26 cellular contexts compared by ENCODE assay signal in genomic region chrX:16832301-16832700, GRCh38. TPM values are rescaled to one million over a fixed set of nuclear protein-coding genes. Genes with fewer than 3 reads are reported as not detected.
A peak's percentile ranks its signal among the peaks of the same experiment; 100 is the strongest.
DNase-seq lines count a peak whose midpoint lies in the region; ATAC-seq, FAIRE-seq and TF ChIP-seq lines count a peak whose summit lies in the region.
"Had no signal": no experiment of that assay in that cellular context is flagged by ENCODE, and none has a peak within 500 bp of the region (broad histone marks: within the 10 kb centered on the region; RNA-seq: fewer than 3 reads in every experiment).

No MANE protein-coding gene starts in this region.

- H3K9ac ChIP-seq in SK-N-SH, result no peak overlapping the region
- H3K9ac ChIP-seq in endodermal cell (ENCODE audit: extremely low read depth, low read length, poor library complexity, severe bottlenecking), result no peak overlapping the region
- H3K9ac ChIP-seq: BLaER1 had no signal

- peak overlapping the region; percentile 27; the same call in 1 of the 2 replicates for H3K4me2 ChIP-seq in SK-N-SH
- H3K4me2 ChIP-seq: BLaER1, PC-9 had no signal

- no peak for TF ChIP-seq RAD21 in SK-N-SH (IDR thresholded peaks at IDR 0.05; ENCODE audit: low read length)

- H3K27me3 ChIP-seq in SK-N-SH (ENCODE audit: insufficient read depth) (no peaks in the 10 kb centered on the region), endodermal cell (ENCODE audit: control insufficient read depth, insufficient read depth, low read length, poor library complexity, severe bottlenecking) (no peaks in the 10 kb centered on the region)
- no peaks in the 10 kb centered on the region for H3K27me3 ChIP-seq in CD8-positive, alpha-beta memory T cell (ENCODE audit: insufficient read depth, low read length, poor library complexity, severe bottlenecking)
- H3K27me3 ChIP-seq: BLaER1, esophagus squamous epithelium, right lobe of liver had no signal

- no peaks in the 10 kb centered on the region for H3K4me1 Mint-ChIP-seq in activated T-cell treated with anti-CD3 and anti-CD28 coated beads, Interleukin-2, amount 50 U/mL, for 72 hours (ENCODE audit: low read depth)
- H3K4me1 Mint-ChIP-seq in endodermal cell (peaks cover 23% of the 10 kb centered on the region), progenitor cell of endocrine pancreas (ENCODE audit: low read depth) (peaks cover 13% of the 10 kb centered on the region)
- H3K4me1 Mint-ChIP-seq in CD8-positive, alpha-beta memory T cell, result peaks cover 0 to 1% (median 0%) of the 10 kb centered on the region in 3 donors
- H3K4me1 Mint-ChIP-seq: activated CD4-positive, alpha-beta T cell treated with anti-CD3 and anti-CD28 coated beads, Interleukin-2, amount 10 ng/mL, durations not matched to agents 24 days and 14 days had no signal

- no peaks in the 10 kb centered on the region for H3K79me2 ChIP-seq in SK-N-SH (ENCODE audit: insufficient read depth)

- H2AFZ ChIP-seq in SK-N-SH (ENCODE audit: low read depth), result no peak overlapping the region
- H2AFZ ChIP-seq: PC-9 had no signal

- peaks cover 10% of the 10 kb centered on the region for H3F3A ChIP-seq in SK-N-SH (replicated peaks; ENCODE audit: insufficient read depth)

- H3K4me3 Mint-ChIP-seq in activated T-cell treated with anti-CD3 and anti-CD28 coated beads, Interleukin-2, amount 50 U/mL, for 72 hours, result no peak overlapping the region
- H3K4me3 Mint-ChIP-seq in endodermal cell (no peak overlapping the region), progenitor cell of endocrine pancreas (ENCODE audit: low read depth) (no peak overlapping the region)
- H3K4me3 Mint-ChIP-seq in CD8-positive, alpha-beta memory T cell, result no peak overlapping the region
- H3K4me3 Mint-ChIP-seq: activated CD4-positive, alpha-beta T cell treated with anti-CD3 and anti-CD28 coated beads, Interleukin-2, amount 10 ng/mL, durations not matched to agents 24 days and 14 days; activated CD8-positive, alpha-beta memory T cell treated with anti-CD3 and anti-CD28 coated beads, Interleukin-2, amount 10 ng/mL, durations not matched to agents 7 days and 5 days; T-cell had no signal

- H3K4me3 ChIP-seq in SK-N-SH (ENCODE audit: low read depth in 2 of 2, low read length in 1 of 2) (no peak overlapping the region), endodermal cell (ENCODE audit: low read length) (no peak overlapping the region)
- H3K4me3 ChIP-seq in CD8-positive, alpha-beta memory T cell (ENCODE audit: low read length), result no peak overlapping the region
- H3K4me3 ChIP-seq: BLaER1, esophagus squamous epithelium, lower lobe of right lung, PC-9, right lobe of liver had no signal

- POLR2A ChIA-PET in SK-N-SH (lab: Yijun Ruan, JAX), result no interaction called here
- POLR2A ChIA-PET in CD8-positive, alpha-beta memory T cell (lab: Charles Lee), result no interaction called here

- H4K20me1 ChIP-seq in SK-N-SH (ENCODE audit: insufficient read depth), result no peaks in the 10 kb centered on the region

- no peak for TF ChIP-seq EP300 in SK-N-SH (IDR thresholded peaks at IDR 0.05; ENCODE audit: borderline replicate concordance in 1 of 2, low read depth in 1 of 2, low read length in 1 of 2)

- TF ChIP-seq CTCF in SK-N-SH (IDR thresholded peaks at IDR 0.05) (0 out of 2 replicates have a peak, but pooled peaks have one; percentile 13), endodermal cell (conservative IDR thresholded peaks at IDR 0.05) (peak; percentile 11), progenitor cell of endocrine pancreas (IDR thresholded peaks at IDR 0.05; ENCODE audit: unreplicated experiment) (peak; percentile 14), D721Med (IDR thresholded peaks at IDR 0.05; ENCODE audit: insufficient read depth, missing control alignments) (no peak)

- WGBS in SK-N-SH (ENCODE audit: low lambda C conversion rate), result 83% methylated on average over 5 of the region's 5 CpGs
- WGBS in endodermal cell (ENCODE audit: insufficient coverage in 1 of 2, insufficient read length in 1 of 2), 2 experiments, result 74% methylated on average over 5 of the region's 5 CpGs; no CpG with 5 or more reads in 1 of the 2 experiments

- H3K9me2 ChIP-seq in SK-N-SH, result no peaks in the 10 kb centered on the region

- H3K4me1 ChIP-seq in SK-N-SH (ENCODE audit: control insufficient read depth in 1 of 2, insufficient read depth in 2 of 2, low read depth in 1 of 2, low read length in 1 of 2) (peaks cover 7 to 17% of the 10 kb centered on the region in 2 experiments; a peak in 3 of 4 replicates), endodermal cell (ENCODE audit: control insufficient read depth, insufficient read depth, low read length) (no peaks in the 10 kb centered on the region)
- H3K4me1 ChIP-seq in CD8-positive, alpha-beta memory T cell (ENCODE audit: insufficient read depth, low read length), result no peaks in the 10 kb centered on the region
- H3K4me1 ChIP-seq: BLaER1, lower lobe of right lung, right lobe of liver had no signal

- H3K36me3 ChIP-seq in SK-N-SH (replicated peaks in 1 of 2; ENCODE audit: control insufficient read depth in 1 of 2, insufficient read depth in 2 of 2, low read length in 1 of 2), result peaks cover 32 to 72% of the 10 kb centered on the region in 2 experiments
- H3K36me3 ChIP-seq in endodermal cell (ENCODE audit: control insufficient read depth, insufficient read depth, low read length), result peaks cover 35% of the 10 kb centered on the region
- peaks cover 12% of the 10 kb centered on the region for H3K36me3 ChIP-seq in CD8-positive, alpha-beta memory T cell (ENCODE audit: insufficient read depth, low read length)

- no peak for DNase-seq in activated T-cell treated with anti-CD3 and anti-CD28 coated beads, Interleukin-2, amount 50 U/mL, for 72 hours
- DNase-seq in activated T-cell treated with anti-CD3 and anti-CD28 coated beads for 4 hours (no peak), SK-N-SH (no peak), endodermal cell (no peak), progenitor cell of endocrine pancreas (ENCODE audit: low spot score, unreplicated experiment) (no peak), T1000 (lab: John Stamatoyannopoulos, UW) (no peak), D721Med (ENCODE audit: insufficient read length, low spot score) (no peak)
- DNase-seq in CD8-positive, alpha-beta memory T cell, result no peak
- DNase-seq: activated CD4-positive, alpha-beta T cell treated with anti-CD3 and anti-CD28 coated beads, Interleukin-2, amount 10 ng/mL, durations not matched to agents 24 days and 14 days; activated CD8-positive, alpha-beta memory T cell treated with anti-CD3 and anti-CD28 coated beads, Interleukin-2, amount 10 ng/mL, durations not matched to agents 7 days and 5 days; activated gamma-delta T cell; DMS 273 treated with DMSO at 0.1 percent for 48 hours; effector memory CD4-positive, alpha-beta T cell; esophagus squamous epithelium; GF-D8; kidney; lower lobe of right lung; NCI-H2081 treated with DMSO at 0.1 percent for 48 hours; NCI-H510A treated with DMSO at 0.1 percent for 48 hours; PC-9; right lobe of liver; SHP77 treated with DMSO at 0.1 percent for 48 hours; T-cell had no signal

- no peaks in the 10 kb centered on the region for H3K27me3 Mint-ChIP-seq in activated T-cell treated with anti-CD3 and anti-CD28 coated beads, Interleukin-2, amount 50 U/mL, for 72 hours (ENCODE audit: low read depth)
- no peaks in the 10 kb centered on the region for H3K27me3 Mint-ChIP-seq in endodermal cell (ENCODE audit: insufficient read depth)
- H3K27me3 Mint-ChIP-seq in progenitor cell of endocrine pancreas, result no peaks in the 10 kb centered on the region
- peaks cover 0 to 3% of the 10 kb centered on the region in 2 donors for H3K27me3 Mint-ChIP-seq in CD8-positive, alpha-beta memory T cell
- H3K27me3 Mint-ChIP-seq: activated CD4-positive, alpha-beta T cell treated with anti-CD3 and anti-CD28 coated beads, Interleukin-2, amount 10 ng/mL, durations not matched to agents 24 days and 14 days; activated CD8-positive, alpha-beta memory T cell treated with anti-CD3 and anti-CD28 coated beads, Interleukin-2, amount 10 ng/mL, durations not matched to agents 7 days and 5 days; T-cell had no signal

- no peak for FAIRE-seq in D721Med (lab: Jason Lieb, UNC)
- FAIRE-seq: A204.1, H54, kidney had no signal

- no peaks in the 10 kb centered on the region for H3K9me3 Mint-ChIP-seq in activated T-cell treated with anti-CD3 and anti-CD28 coated beads, Interleukin-2, amount 50 U/mL, for 72 hours
- no peaks in the 10 kb centered on the region for H3K9me3 Mint-ChIP-seq in endodermal cell
- H3K9me3 Mint-ChIP-seq in progenitor cell of endocrine pancreas (ENCODE audit: low read depth), result no peaks in the 10 kb centered on the region
- H3K9me3 Mint-ChIP-seq in CD8-positive, alpha-beta memory T cell, result no peaks in the 10 kb centered on the region
- H3K9me3 Mint-ChIP-seq: activated CD4-positive, alpha-beta T cell treated with anti-CD3 and anti-CD28 coated beads, Interleukin-2, amount 10 ng/mL, durations not matched to agents 24 days and 14 days; T-cell had no signal

- H3K36me3 Mint-ChIP-seq in activated T-cell treated with anti-CD3 and anti-CD28 coated beads, Interleukin-2, amount 50 U/mL, for 72 hours (ENCODE audit: insufficient read depth in 2 of 2), result peaks cover 2 to 31% of the 10 kb centered on the region in 2 donors
- H3K36me3 Mint-ChIP-seq in endodermal cell (ENCODE audit: low read depth) (peaks cover 66% of the 10 kb centered on the region), progenitor cell of endocrine pancreas (ENCODE audit: insufficient read depth) (peaks cover 23% of the 10 kb centered on the region)
- peaks cover 19 to 63% (median 20%) of the 10 kb centered on the region in 3 donors for H3K36me3 Mint-ChIP-seq in CD8-positive, alpha-beta memory T cell

- H3K9me3 ChIP-seq in SK-N-SH, result no peaks in the 10 kb centered on the region
- H3K9me3 ChIP-seq in endodermal cell (ENCODE audit: control insufficient read depth, low read length), result no peaks in the 10 kb centered on the region
- H3K9me3 ChIP-seq in CD8-positive, alpha-beta memory T cell (ENCODE audit: low read length), result no peaks in the 10 kb centered on the region
- H3K9me3 ChIP-seq: BLaER1, esophagus squamous epithelium, lower lobe of right lung, right lobe of liver had no signal

- no peak for ATAC-seq in activated T-cell treated with anti-CD3 and anti-CD28 coated beads, Interleukin-2, amount 50 U/mL, for 72 hours (replicated peaks in 1 of 2)
- ATAC-seq: activated CD8-positive, alpha-beta memory T cell treated with anti-CD3 and anti-CD28 coated beads, Interleukin-2, amount 10 ng/mL, durations not matched to agents 7 days and 5 days; lower lobe of right lung; right lobe of liver; T-cell had no signal

- CTCF ChIA-PET in SK-N-SH (lab: Yijun Ruan, JAX), result interaction anchor here (1.6 to 3.1 kb wide), 2 partner anchors 51 to 214 kb away, joined by 8 to 9 read pairs; no protein-coding TSS in a partner anchor
- CTCF ChIA-PET in CD8-positive, alpha-beta memory T cell (lab: Charles Lee), result no interaction called here

- H3K27ac ChIP-seq in SK-N-SH (ENCODE audit: low read depth in 2 of 2, low read length in 1 of 2), result no peak overlapping the region; a peak in 1 of 4 replicates
- no peak overlapping the region for H3K27ac ChIP-seq in endodermal cell (ENCODE audit: low read depth, low read length)
- no peak overlapping the region for H3K27ac ChIP-seq in CD8-positive, alpha-beta memory T cell (ENCODE audit: low read depth, low read length)
- H3K27ac ChIP-seq: BLaER1, esophagus squamous epithelium, lower lobe of right lung, PC-9, right lobe of liver had no signal

- peak overlapping the region; percentile 66 for H3K27ac Mint-ChIP-seq in activated T-cell treated with anti-CD3 and anti-CD28 coated beads, Interleukin-2, amount 50 U/mL, for 72 hours
- peak overlapping the region; percentile 60 for H3K27ac Mint-ChIP-seq in endodermal cell
- H3K27ac Mint-ChIP-seq in progenitor cell of endocrine pancreas, result peak overlapping the region; percentile 79
- peak overlapping the region in 2 of 8 donors; percentile 4 to 15 for H3K27ac Mint-ChIP-seq in CD8-positive, alpha-beta memory T cell
- H3K27ac Mint-ChIP-seq: activated CD4-positive, alpha-beta T cell treated with anti-CD3 and anti-CD28 coated beads, Interleukin-2, amount 10 ng/mL, durations not matched to agents 24 days and 14 days; activated CD8-positive, alpha-beta memory T cell treated with anti-CD3 and anti-CD28 coated beads, Interleukin-2, amount 10 ng/mL, durations not matched to agents 7 days and 5 days had no signal

RNA-seq across cellular contexts. Expression of gene RBBP7, which starts 37.9 kb away (rescaled TPM):
- 100 to 1,000 TPM; 234 to 265 TPM for total RNA-seq in activated T-cell treated with anti-CD3 and anti-CD28 coated beads, Interleukin-2, amount 50 U/mL, for 72 hours
- 172 and 198 TPM in 2 replicates for polyA plus RNA-seq in SK-N-SH (2012; rRNA removed)
- polyA plus RNA-seq in SK-N-SH (2012; cell fraction: cytosol; rRNA removed), result 195 and 207 TPM in 2 replicates
- polyA plus RNA-seq in SK-N-SH (2012; cell fraction: nucleus; rRNA removed), result 166 and 203 TPM in 2 replicates
- 100 to 1,000 TPM; 135 to 239 TPM for total RNA-seq in endodermal cell
- polyA plus RNA-seq in endodermal cell (2013, experiment 1 of 2), result 124 TPM
- 120 TPM for polyA plus RNA-seq in endodermal cell (2013, experiment 2 of 2)
- 234 and 235 TPM in 2 replicates for total RNA-seq in progenitor cell of endocrine pancreas
- total RNA-seq in CD8-positive, alpha-beta memory T cell, result 100 to 1,000 TPM; 156 to 163 TPM
- 155 TPM for polyA plus RNA-seq in CD8-positive, alpha-beta memory T cell

RNA-seq across cellular contexts. Expression of gene TXLNG, which starts 46.0 kb away (rescaled TPM):
- total RNA-seq in activated T-cell treated with anti-CD3 and anti-CD28 coated beads, Interleukin-2, amount 50 U/mL, for 72 hours, result 10 to 100 TPM; 15.3 to 24.6 TPM
- polyA plus RNA-seq in SK-N-SH (2012; rRNA removed), result 12.1 and 16.6 TPM in 2 replicates
- polyA plus RNA-seq in SK-N-SH (2012; cell fraction: cytosol; rRNA removed), result 15.5 and 17.7 TPM in 2 replicates
- polyA plus RNA-seq in SK-N-SH (2012; cell fraction: nucleus; rRNA removed), result 14.6 and 28.0 TPM in 2 replicates
- total RNA-seq in endodermal cell, result 10 to 100 TPM; 13.8 to 31.0 TPM
- 13.4 TPM for polyA plus RNA-seq in endodermal cell (2013, experiment 1 of 2)
- 11.2 TPM for polyA plus RNA-seq in endodermal cell (2013, experiment 2 of 2)
- total RNA-seq in progenitor cell of endocrine pancreas, result 25.4 and 25.8 TPM in 2 replicates
- total RNA-seq in CD8-positive, alpha-beta memory T cell, result 10 to 100 TPM; 22.4 to 23.3 TPM
- polyA plus RNA-seq in CD8-positive, alpha-beta memory T cell, result 18.3 TPM
